ENCODE assay signal across 8 cellular contexts in genomic region chr17:51372345-51373004, GRCh38.
DNase-seq lines count a peak whose midpoint lies in the region; ATAC-seq and TF ChIP-seq lines count a peak whose summit lies in the region.

No MANE protein-coding gene starts in this region.

- H2AFZ ChIP-seq in neural cell (ENCODE audit: low read depth, low read length), result no peak overlapping the region

- H3K36me3 ChIP-seq in RWPE2 (ENCODE audit: low read depth) (no peaks in the 10 kb centered on the region), neural cell (ENCODE audit: insufficient read depth, low read length) (no peaks in the 10 kb centered on the region)

- H3K4me3 ChIP-seq in RWPE2 (ENCODE audit: severe bottlenecking) (peak overlapping the region; percentile 6), neural cell (ENCODE audit: low read length) (no peak overlapping the region)

- H3K4me2 ChIP-seq in neural cell (ENCODE audit: low read length), result no peak overlapping the region

- ATAC-seq in GM19397 (IDR thresholded peaks at IDR 0.05; ENCODE audit: unreplicated experiment) (peak; percentile 74), RWPE2 (ENCODE audit: low read depth) (peak; percentile 81), HG02623 (IDR thresholded peaks at IDR 0.05; ENCODE audit: unreplicated experiment) (no peak), HG02588 (IDR thresholded peaks at IDR 0.05; ENCODE audit: unreplicated experiment) (no peak)

- H3K27me3 ChIP-seq in RWPE2 (ENCODE audit: insufficient read depth, poor library complexity, severe bottlenecking) (no peaks in the 10 kb centered on the region), neural cell (ENCODE audit: insufficient read depth, low read depth, low read length) (no peaks in the 10 kb centered on the region)

- H3K9me2 ChIP-seq in neural cell (ENCODE audit: insufficient read depth, low read length), result no peaks in the 10 kb centered on the region

- no peaks in the 10 kb centered on the region for H3F3A ChIP-seq in neural cell (ENCODE audit: insufficient read depth, low read length, poor library complexity, severe bottlenecking)

- TF ChIP-seq RAD21 in neural cell (conservative IDR thresholded peaks at IDR 0.05), result no peak

- peak; percentile 75 for DNase-seq in EL
- peak; percentile 71 for DNase-seq in HK-2 (ENCODE audit: unreplicated experiment)
- no peak for DNase-seq in RWPE2 (ENCODE audit: low spot score)
- peak; percentile 27 for DNase-seq in epidermal melanocyte (ENCODE audit: insufficient read length, low spot score)

- no peak overlapping the region for H3K9ac ChIP-seq in neural cell (ENCODE audit: low read length)

- no peak for TF ChIP-seq EP300 in neural cell (conservative IDR thresholded peaks at IDR 0.05; ENCODE audit: poor library complexity, severe bottlenecking)

- TF ChIP-seq CTCF in RWPE2 (IDR thresholded peaks at IDR 0.05; ENCODE audit: poor library complexity, severe bottlenecking) (no peak), neural cell (IDR thresholded peaks at IDR 0.05; ENCODE audit: poor library complexity, severe bottlenecking) (no peak)

- H3K9me3 ChIP-seq in RWPE2 (ENCODE audit: severe bottlenecking), result no peaks in the 10 kb centered on the region
- no peaks in the 10 kb centered on the region for H3K9me3 ChIP-seq in neural cell (ENCODE audit: low read length)

- no peaks in the 10 kb centered on the region for H4K20me1 ChIP-seq in neural cell (ENCODE audit: insufficient read depth)

- H3K27ac ChIP-seq in RWPE2 (ENCODE audit: poor library complexity, severe bottlenecking), result no peak overlapping the region
- H3K27ac ChIP-seq in neural cell (ENCODE audit: low read length), result peak overlapping the region; percentile 14

- H3K4me1 ChIP-seq in RWPE2 (ENCODE audit: insufficient read depth, poor library complexity, severe bottlenecking), result peaks cover 5% of the 10 kb centered on the region

- H3K79me2 ChIP-seq in neural cell (replicated peaks; ENCODE audit: insufficient read depth, low read length), result no peaks in the 10 kb centered on the region

TF ChIP-seq in neural cell, 6 proteins besides CTCF, POLR2A, EP300 and RAD21:
- no peak for TF ChIP-seq TAF1 (IDR thresholded peaks at IDR 0.05; ENCODE audit: low read depth)
- TF ChIP-seq MXI1 (conservative IDR thresholded peaks at IDR 0.05; ENCODE audit: poor library complexity, severe bottlenecking), result no peak

Comparison
In these comparisons a context has a peak if more than half of its experiments do, and no peak if none do; other contexts are left out.
1. ATAC-seq: peak in GM19397 (single experiment) and RWPE2 (single experiment); none in HG02623 (single experiment) and HG02588 (single experiment).